12 cellular contexts compared by ENCODE assay signal in the genomic region with DNA sequence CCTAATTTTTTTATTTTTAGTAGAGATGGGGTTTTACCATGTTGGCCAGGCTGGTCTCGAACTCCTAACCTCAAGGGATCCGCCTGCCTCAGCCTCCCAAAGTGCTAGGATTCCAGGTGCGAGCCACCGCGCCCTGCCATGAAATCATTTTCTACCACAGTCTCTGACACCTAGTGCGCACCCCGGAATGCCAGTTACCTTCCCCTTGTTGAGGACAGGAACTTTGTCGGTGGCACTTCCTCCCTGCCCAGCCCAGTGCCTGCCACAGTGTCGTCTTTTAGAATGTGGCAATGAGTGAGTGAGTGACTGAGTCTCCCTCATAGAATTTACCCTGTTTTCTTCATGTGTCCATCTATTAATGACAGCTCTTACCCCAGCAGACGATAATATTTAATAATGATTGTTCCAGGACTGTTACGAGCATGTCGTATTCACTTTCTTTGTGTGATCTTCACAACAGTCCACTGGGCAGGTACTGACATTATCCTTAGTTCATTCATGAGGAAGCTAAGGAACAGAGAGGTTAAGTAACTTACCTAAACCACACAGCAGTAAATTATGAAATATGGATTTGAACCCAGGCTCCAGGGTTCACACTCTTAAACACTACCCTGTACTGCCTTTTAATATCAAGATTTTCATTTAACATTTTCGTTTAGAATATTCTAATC. TPM values are rescaled to one million over a fixed set of nuclear protein-coding genes. Genes with fewer than 3 reads are reported as not detected.
DNase-seq lines count a peak whose midpoint lies in the region; ATAC-seq, FAIRE-seq and TF ChIP-seq lines count a peak whose summit lies in the region.
"Had no signal": no experiment of that assay in that cellular context is flagged by ENCODE, and none has a peak within 500 bp of the region (broad histone marks: within the 10 kb centered on the region; RNA-seq: fewer than 3 reads in every experiment).

No MANE protein-coding gene starts in this region.

- peak overlapping the region; percentile 28 for H3K4me3 ChIP-seq in fibroblast of the aortic adventitia (ENCODE audit: low read depth, low read length)

- CTCF ChIA-PET in WTC11 (lab: Charles Lee): no interaction called here

- no peaks in the 10 kb centered on the region for H3K36me3 Mint-ChIP-seq in activated T-cell treated with anti-CD3 and anti-CD28 coated beads, Interleukin-2, amount 50 U/mL, for 72 hours (ENCODE audit: insufficient read depth in 2 of 2)
- peaks cover 6% of the 10 kb centered on the region for H3K36me3 Mint-ChIP-seq in WTC11

- in situ Hi-C loops in GM13976 (cut with MboI; ENCODE audit: low sequenced_read_pairs, unreplicated experiment): no loop called here

- TF ChIP-seq CTCF in WTC11 (IDR thresholded peaks at IDR 0.05) (no peak), fibroblast of the aortic adventitia (IDR thresholded peaks at IDR 0.05; ENCODE audit: insufficient read depth, low read length) (no peak), GM13976 (IDR thresholded peaks at IDR 0.05; ENCODE audit: borderline replicate concordance, control extremely low read depth, extremely low read depth, insufficient read depth, missing control alignments) (no peak)

- no peak for TF ChIP-seq POLR2A in H54 (IDR thresholded peaks at IDR 0.05; ENCODE audit: low read depth, low read length)

- no peak for DNase-seq in activated T-cell treated with anti-CD3 and anti-CD28 coated beads, Interleukin-2, amount 50 U/mL, for 72 hours
- no peak for DNase-seq in activated T-cell treated with anti-CD3 and anti-CD28 coated beads for 4 hours
- DNase-seq in WTC11 (ENCODE audit: low spot score): no peak
- no peak for DNase-seq in fibroblast of the aortic adventitia (ENCODE audit: low read depth)
- DNase-seq in stimulated activated naive CD8-positive, alpha-beta T cell treated with anti-CD3 and anti-CD28 coated beads, Interleukin-15, amount 100 ng/mL, for 72 hours: no peak
- no peak for DNase-seq in H54 (ENCODE audit: insufficient read length, low spot score)
- no peak for DNase-seq in HK-2 (ENCODE audit: unreplicated experiment)
- DNase-seq in GM13976 (ENCODE audit: low spot score): no peak
- DNase-seq: NCI-H446; stimulated activated CD4-positive, alpha-beta T cell treated with anti-CD3 and anti-CD28 coated beads, Interleukin-4, amount 100 ng/mL, for 4 hours had no signal

- H3K9me3 Mint-ChIP-seq in activated T-cell treated with anti-CD3 and anti-CD28 coated beads, Interleukin-2, amount 50 U/mL, for 72 hours: no peaks in the 10 kb centered on the region
- H3K9me3 Mint-ChIP-seq in WTC11: no peaks in the 10 kb centered on the region
- H3K9me3 Mint-ChIP-seq in stimulated activated naive CD8-positive, alpha-beta T cell treated with anti-CD3 and anti-CD28 coated beads, Interleukin-15, amount 100 ng/mL, for 72 hours: no peaks in the 10 kb centered on the region

- no peaks in the 10 kb centered on the region for H3K27me3 Mint-ChIP-seq in activated T-cell treated with anti-CD3 and anti-CD28 coated beads, Interleukin-2, amount 50 U/mL, for 72 hours (ENCODE audit: low read depth)
- no peaks in the 10 kb centered on the region for H3K27me3 Mint-ChIP-seq in WTC11 (ENCODE audit: low read depth)
- H3K27me3 Mint-ChIP-seq in stimulated activated naive CD8-positive, alpha-beta T cell treated with anti-CD3 and anti-CD28 coated beads, Interleukin-15, amount 100 ng/mL, for 72 hours: no peaks in the 10 kb centered on the region

- peaks cover 29% of the 10 kb centered on the region for H3K4me1 Mint-ChIP-seq in activated T-cell treated with anti-CD3 and anti-CD28 coated beads, Interleukin-2, amount 50 U/mL, for 72 hours (ENCODE audit: low read depth)
- peaks cover 22% of the 10 kb centered on the region for H3K4me1 Mint-ChIP-seq in WTC11
- peaks cover 60% of the 10 kb centered on the region for H3K4me1 Mint-ChIP-seq in stimulated activated naive CD8-positive, alpha-beta T cell treated with anti-CD3 and anti-CD28 coated beads, Interleukin-15, amount 100 ng/mL, for 72 hours

- POLR2A ChIA-PET in WTC11 (lab: Charles Lee): no interaction called here

- FAIRE-seq in H54 (lab: Jason Lieb, UNC): no peak

- peak overlapping the region; percentile 80 to 88 for H3K4me3 Mint-ChIP-seq in activated T-cell treated with anti-CD3 and anti-CD28 coated beads, Interleukin-2, amount 50 U/mL, for 72 hours
- H3K4me3 Mint-ChIP-seq in WTC11: peak overlapping the region; percentile 84
- H3K4me3 Mint-ChIP-seq in stimulated activated naive CD8-positive, alpha-beta T cell treated with anti-CD3 and anti-CD28 coated beads, Interleukin-15, amount 100 ng/mL, for 72 hours: peak overlapping the region; percentile 26 to 83

- peak overlapping the region; percentile 65 for H3K27ac Mint-ChIP-seq in activated T-cell treated with anti-CD3 and anti-CD28 coated beads, Interleukin-2, amount 50 U/mL, for 72 hours
- H3K27ac Mint-ChIP-seq in WTC11: no peak overlapping the region; the same call in 1 of the 2 replicates
- no peak overlapping the region for H3K27ac Mint-ChIP-seq in stimulated activated naive CD8-positive, alpha-beta T cell treated with anti-CD3 and anti-CD28 coated beads, Interleukin-15, amount 100 ng/mL, for 72 hours

- no peak for ATAC-seq in activated T-cell treated with anti-CD3 and anti-CD28 coated beads, Interleukin-2, amount 50 U/mL, for 72 hours (replicated peaks in 1 of 2)
- ATAC-seq in WTC11: no peak
- ATAC-seq in stimulated activated naive CD8-positive, alpha-beta T cell treated with anti-CD3 and anti-CD28 coated beads, Interleukin-15, amount 100 ng/mL, for 72 hours: no peak

TF ChIP-seq in WTC11, 78 proteins besides CTCF, POLR2A, EP300 and RAD21 (continues in another document):
- no peak for TF ChIP-seq ZNF317 (CRISPR knock-in tag; IDR thresholded peaks at IDR 0.05; ENCODE audit: borderline replicate concordance, low read depth)
- TF ChIP-seq NR2C2 (CRISPR knock-in tag; IDR thresholded peaks at IDR 0.05): no peak
- TF ChIP-seq TEAD1 (CRISPR knock-in tag; IDR thresholded peaks at IDR 0.05): no peak
- TF ChIP-seq GRHL2 (CRISPR knock-in tag; IDR thresholded peaks at IDR 0.05; ENCODE audit: insufficient replicate concordance, severe bottlenecking): no peak
- TF ChIP-seq, protein P1, sequence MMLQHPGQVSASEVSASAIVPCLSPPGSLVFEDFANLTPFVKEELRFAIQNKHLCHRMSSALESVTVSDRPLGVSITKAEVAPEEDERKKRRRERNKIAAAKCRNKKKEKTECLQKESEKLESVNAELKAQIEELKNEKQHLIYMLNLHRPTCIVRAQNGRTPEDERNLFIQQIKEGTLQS (CRISPR knock-in tag; conservative IDR thresholded peaks at IDR 0.05): no peak
- TF ChIP-seq, protein P2, sequence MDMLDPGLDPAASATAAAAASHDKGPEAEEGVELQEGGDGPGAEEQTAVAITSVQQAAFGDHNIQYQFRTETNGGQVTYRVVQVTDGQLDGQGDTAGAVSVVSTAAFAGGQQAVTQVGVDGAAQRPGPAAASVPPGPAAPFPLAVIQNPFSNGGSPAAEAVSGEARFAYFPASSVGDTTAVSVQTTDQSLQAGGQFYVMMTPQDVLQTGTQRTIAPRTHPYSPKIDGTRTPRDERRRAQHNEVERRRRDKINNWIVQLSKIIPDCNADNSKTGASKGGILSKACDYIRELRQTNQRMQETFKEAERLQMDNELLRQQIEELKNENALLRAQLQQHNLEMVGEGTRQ (CRISPR knock-in tag; IDR thresholded peaks at IDR 0.05): no peak
- TF ChIP-seq GABPB1 (CRISPR knock-in tag; IDR thresholded peaks at IDR 0.05): no peak
- TF ChIP-seq, protein P3, sequence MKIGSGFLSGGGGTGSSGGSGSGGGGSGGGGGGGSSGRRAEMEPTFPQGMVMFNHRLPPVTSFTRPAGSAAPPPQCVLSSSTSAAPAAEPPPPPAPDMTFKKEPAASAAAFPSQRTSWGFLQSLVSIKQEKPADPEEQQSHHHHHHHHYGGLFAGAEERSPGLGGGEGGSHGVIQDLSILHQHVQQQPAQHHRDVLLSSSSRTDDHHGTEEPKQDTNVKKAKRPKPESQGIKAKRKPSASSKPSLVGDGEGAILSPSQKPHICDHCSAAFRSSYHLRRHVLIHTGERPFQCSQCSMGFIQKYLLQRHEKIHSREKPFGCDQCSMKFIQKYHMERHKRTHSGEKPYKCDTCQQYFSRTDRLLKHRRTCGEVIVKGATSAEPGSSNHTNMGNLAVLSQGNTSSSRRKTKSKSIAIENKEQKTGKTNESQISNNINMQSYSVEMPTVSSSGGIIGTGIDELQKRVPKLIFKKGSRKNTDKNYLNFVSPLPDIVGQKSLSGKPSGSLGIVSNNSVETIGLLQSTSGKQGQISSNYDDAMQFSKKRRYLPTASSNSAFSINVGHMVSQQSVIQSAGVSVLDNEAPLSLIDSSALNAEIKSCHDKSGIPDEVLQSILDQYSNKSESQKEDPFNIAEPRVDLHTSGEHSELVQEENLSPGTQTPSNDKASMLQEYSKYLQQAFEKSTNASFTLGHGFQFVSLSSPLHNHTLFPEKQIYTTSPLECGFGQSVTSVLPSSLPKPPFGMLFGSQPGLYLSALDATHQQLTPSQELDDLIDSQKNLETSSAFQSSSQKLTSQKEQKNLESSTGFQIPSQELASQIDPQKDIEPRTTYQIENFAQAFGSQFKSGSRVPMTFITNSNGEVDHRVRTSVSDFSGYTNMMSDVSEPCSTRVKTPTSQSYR (CRISPR knock-in tag; IDR thresholded peaks at IDR 0.05): no peak
- no peak for TF ChIP-seq NR3C1 (CRISPR knock-in tag; conservative IDR thresholded peaks at IDR 0.05; ENCODE audit: low read depth)
- no peak for TF ChIP-seq CREM (CRISPR knock-in tag; IDR thresholded peaks at IDR 0.05)
- TF ChIP-seq GTF2I (CRISPR knock-in tag; conservative IDR thresholded peaks at IDR 0.05): no peak
- TF ChIP-seq, protein P4, sequence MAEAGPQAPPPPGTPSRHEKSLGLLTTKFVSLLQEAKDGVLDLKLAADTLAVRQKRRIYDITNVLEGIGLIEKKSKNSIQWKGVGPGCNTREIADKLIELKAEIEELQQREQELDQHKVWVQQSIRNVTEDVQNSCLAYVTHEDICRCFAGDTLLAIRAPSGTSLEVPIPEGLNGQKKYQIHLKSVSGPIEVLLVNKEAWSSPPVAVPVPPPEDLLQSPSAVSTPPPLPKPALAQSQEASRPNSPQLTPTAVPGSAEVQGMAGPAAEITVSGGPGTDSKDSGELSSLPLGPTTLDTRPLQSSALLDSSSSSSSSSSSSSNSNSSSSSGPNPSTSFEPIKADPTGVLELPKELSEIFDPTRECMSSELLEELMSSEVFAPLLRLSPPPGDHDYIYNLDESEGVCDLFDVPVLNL (CRISPR knock-in tag; IDR thresholded peaks at IDR 0.05; ENCODE audit: borderline replicate concordance, low read depth): no peak

RNA-seq across cellular contexts. Expression of a gene that starts 1.8 kb away (rescaled TPM):
- total RNA-seq in activated T-cell treated with anti-CD3 and anti-CD28 coated beads, Interleukin-2, amount 50 U/mL, for 72 hours: 10 to 100 TPM; 40.6 to 44.2 TPM
- total RNA-seq in WTC11 (2021) (37.8 to 49.5 TPM (median 39.4 TPM) in 3 replicates), fibroblast of the aortic adventitia (ENCODE audit: low replicate concordance) (21.1 and 31.6 TPM in 2 replicates)

RNA-seq across cellular contexts. Expression of a gene that starts 20.1 kb away (rescaled TPM):
- not detected for total RNA-seq in activated T-cell treated with anti-CD3 and anti-CD28 coated beads, Interleukin-2, amount 50 U/mL, for 72 hours
- total RNA-seq in WTC11 (2021) (2.9 to 3.4 TPM (median 3.3 TPM) in 3 replicates), fibroblast of the aortic adventitia (ENCODE audit: low replicate concordance) (not detected in 2 replicates)
- total RNA-seq: fibroblast of villous mesenchyme, mononuclear cell had no signal

RNA-seq across cellular contexts. Expression of a gene that starts 57.3 kb away (rescaled TPM):
- total RNA-seq in activated T-cell treated with anti-CD3 and anti-CD28 coated beads, Interleukin-2, amount 50 U/mL, for 72 hours: 10 to 100 TPM; 28.3 to 48.2 TPM
- total RNA-seq in WTC11 (2021) (26.6 to 33.0 TPM (median 27.9 TPM) in 3 replicates), fibroblast of the aortic adventitia (ENCODE audit: low replicate concordance) (15.3 and 18.7 TPM in 2 replicates)
